Comparison of ENCODE assay signal across 17 cellular contexts in the genomic region with DNA sequence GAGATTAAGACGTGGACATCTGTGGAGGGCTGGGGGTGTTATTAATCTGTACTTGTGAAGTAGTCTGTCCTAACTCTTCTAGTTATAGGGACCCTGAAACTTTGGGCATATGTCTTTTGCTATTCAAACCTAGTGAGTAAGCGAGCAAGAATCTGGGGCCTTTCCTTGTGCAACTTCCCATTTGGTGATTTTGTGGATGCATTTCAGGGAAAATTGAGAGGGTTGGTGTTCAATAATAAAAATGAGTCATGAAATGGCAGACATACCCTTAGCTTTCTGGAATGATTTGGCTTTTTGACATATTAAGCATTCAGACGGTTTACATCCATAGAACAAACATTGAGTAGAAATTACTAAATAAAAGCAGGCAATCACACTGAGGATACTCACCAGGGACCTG. TPM values are rescaled to one million over a fixed set of nuclear protein-coding genes. Genes with fewer than 3 reads are reported as not detected.
"Had no signal": no experiment of that assay in that cellular context is flagged by ENCODE, and none has a peak within 500 bp of the region (broad histone marks: within the 10 kb centered on the region; RNA-seq: fewer than 3 reads in every experiment).

No MANE protein-coding gene starts in this region.

- H3K36me3 ChIP-seq: ascending aorta, heart right ventricle, WERI-Rb-1 had no signal

- H3K4me1 ChIP-seq: ascending aorta had no signal

- H3K9me3 ChIP-seq: ascending aorta had no signal

- H3K4me3 ChIP-seq: ascending aorta, heart right ventricle, skin epidermis had no signal

- DNase-seq: activated CD4-positive, alpha-beta T cell treated with anti-CD3 and anti-CD28 coated beads for 36 hours; activated CD8-positive, alpha-beta T cell treated with anti-CD3 and anti-CD28 coated beads for 36 hours; activated naive CD4-positive, alpha-beta T cell treated with Interleukin-2 at 50 U/mL for 16 hours; activated naive CD8-positive, alpha-beta T cell treated with anti-CD3 and anti-CD28 coated beads, Interleukin-2, amount 50 U/mL, for 24 hours; central memory CD4-positive, alpha-beta T cell; heart right ventricle; islet precursor cell; occipital lobe; stimulated activated CD4-positive, alpha-beta T cell treated with anti-CD3 and anti-CD28 coated beads, Interleukin-4, amount 100 ng/mL, for 4 hours; stimulated activated naive CD8-positive, alpha-beta T cell treated with anti-CD3 and anti-CD28 coated beads, Interleukin-15, amount 100 ng/mL, for 72 hours; T-cell; T1000; WERI-Rb-1 had no signal

- H3K27me3 ChIP-seq: ascending aorta, heart right ventricle had no signal

- ATAC-seq: activated CD4-positive, alpha-beta T cell treated with anti-CD3 and anti-CD28 coated beads for 36 hours; activated CD8-positive, alpha-beta T cell treated with anti-CD3 and anti-CD28 coated beads for 36 hours; activated naive CD8-positive, alpha-beta T cell treated with anti-CD3 and anti-CD28 coated beads, Interleukin-2, amount 50 U/mL, for 24 hours; heart right ventricle; left lobe of liver; stimulated activated naive CD8-positive, alpha-beta T cell treated with anti-CD3 and anti-CD28 coated beads, Interleukin-15, amount 100 ng/mL, for 72 hours; T-cell had no signal

RNA-seq across cellular contexts. Expression of gene COL4A4, which starts 17.0 kb away (rescaled TPM):
- total RNA-seq: activated CD4-positive, alpha-beta T cell treated with anti-CD3 and anti-CD28 coated beads for 36 hours; activated CD8-positive, alpha-beta T cell treated with anti-CD3 and anti-CD28 coated beads for 36 hours; activated T-helper 1 cell treated with anti-CD3 and anti-CD28 coated beads, Interleukin-12 subunit alpha, Interleukin-12 subunit beta, Interleukin-2, Interleukin-4 antibody, amounts not matched to agents 30 ng/mL and 10 ng/mL and 1 ng/mL, durations not matched to agents 14 hours and 24 hours and 36 hours had no signal

RNA-seq across cellular contexts. Expression of gene COL4A3, which starts 17.4 kb away (rescaled TPM):
- total RNA-seq: activated CD4-positive, alpha-beta T cell treated with anti-CD3 and anti-CD28 coated beads for 36 hours; activated CD8-positive, alpha-beta T cell treated with anti-CD3 and anti-CD28 coated beads for 36 hours; activated T-helper 1 cell treated with anti-CD3 and anti-CD28 coated beads, Interleukin-12 subunit alpha, Interleukin-12 subunit beta, Interleukin-2, Interleukin-4 antibody, amounts not matched to agents 30 ng/mL and 10 ng/mL and 1 ng/mL, durations not matched to agents 14 hours and 24 hours and 36 hours had no signal
